1 cellular context compared by ENCODE assay signal in genomic region chr17:81034779-81035388, GRCh38.
A peak's percentile ranks its signal among the peaks of the same experiment; 100 is the strongest.
TF ChIP-seq lines count a peak whose summit lies in the region.

BAIAP2 (plus strand) TSS chr17:81035151; CDS start chr17:81035255, 104 bp downstream.

TF ChIP-seq in HEK293, 187 proteins besides CTCF, POLR2A, EP300 and RAD21 (continued from another document):
- TF ChIP-seq ZNF148 (tag by site-specific recombination; IDR thresholded peaks at IDR 0.05; ENCODE audit: borderline replicate concordance) (no peak), GLIS1 (tag by site-specific recombination; IDR thresholded peaks at IDR 0.05) (no peak), ZNF221 (tag by site-specific recombination; IDR thresholded peaks at IDR 0.05; ENCODE audit: borderline replicate concordance) (no peak), ZNF658 (tag by site-specific recombination; IDR thresholded peaks at IDR 0.05) (no peak), ZNF624 (tag by site-specific recombination; IDR thresholded peaks at IDR 0.05) (no peak), ZNF621 (tag by site-specific recombination; IDR thresholded peaks at IDR 0.05) (no peak), BCL11B (tag by site-specific recombination; IDR thresholded peaks at IDR 0.05; ENCODE audit: low read depth) (no peak), YY2 (tag by site-specific recombination; IDR thresholded peaks at IDR 0.05) (no peak), ZNF747 (tag by site-specific recombination; IDR thresholded peaks at IDR 0.05) (no peak), ZNF768 (tag by site-specific recombination; IDR thresholded peaks at IDR 0.05) (no peak), KLF16 (tag by site-specific recombination; IDR thresholded peaks at IDR 0.05) (peak; percentile 67), ZNF555 (tag by site-specific recombination; conservative IDR thresholded peaks at IDR 0.05) (no peak), ZNF529 (tag by site-specific recombination; IDR thresholded peaks at IDR 0.05; ENCODE audit: insufficient replicate concordance) (no peak), ZNF785 (tag by site-specific recombination; IDR thresholded peaks at IDR 0.05) (no peak), ZNF19 (tag by site-specific recombination; IDR thresholded peaks at IDR 0.05; ENCODE audit: low read depth) (no peak), ZNF223 (tag by site-specific recombination; IDR thresholded peaks at IDR 0.05) (no peak), ZNF157 (tag by site-specific recombination; IDR thresholded peaks at IDR 0.05) (no peak), SCRT1 (tag by site-specific recombination; IDR thresholded peaks at IDR 0.05; ENCODE audit: borderline replicate concordance) (no peak), ZNF600 (tag by site-specific recombination; IDR thresholded peaks at IDR 0.05) (peak; percentile 48; the same call in 1 of the 2 replicates), ZNF777 (tag by site-specific recombination; IDR thresholded peaks at IDR 0.05; ENCODE audit: borderline replicate concordance) (no peak), SETDB1 (IDR thresholded peaks at IDR 0.05; ENCODE audit: insufficient read length, low read length) (no peak), ZBTB20 (tag by site-specific recombination; IDR thresholded peaks at IDR 0.05) (no peak; the same call in 1 of the 2 replicates), ZNF112 (tag by site-specific recombination; IDR thresholded peaks at IDR 0.05) (no peak), ZEB2 (tag by site-specific recombination; IDR thresholded peaks at IDR 0.05) (peak; percentile 39; the same call in 1 of the 2 replicates), ZNF335 (tag by site-specific recombination; conservative IDR thresholded peaks at IDR 0.05) (no peak), HOXD13 (CRISPR knock-in tag; IDR thresholded peaks at IDR 0.05; ENCODE audit: borderline replicate concordance) (no peak), ZNF175 (tag by site-specific recombination; IDR thresholded peaks at IDR 0.05) (no peak)
- TF ChIP-seq, protein P1, sequence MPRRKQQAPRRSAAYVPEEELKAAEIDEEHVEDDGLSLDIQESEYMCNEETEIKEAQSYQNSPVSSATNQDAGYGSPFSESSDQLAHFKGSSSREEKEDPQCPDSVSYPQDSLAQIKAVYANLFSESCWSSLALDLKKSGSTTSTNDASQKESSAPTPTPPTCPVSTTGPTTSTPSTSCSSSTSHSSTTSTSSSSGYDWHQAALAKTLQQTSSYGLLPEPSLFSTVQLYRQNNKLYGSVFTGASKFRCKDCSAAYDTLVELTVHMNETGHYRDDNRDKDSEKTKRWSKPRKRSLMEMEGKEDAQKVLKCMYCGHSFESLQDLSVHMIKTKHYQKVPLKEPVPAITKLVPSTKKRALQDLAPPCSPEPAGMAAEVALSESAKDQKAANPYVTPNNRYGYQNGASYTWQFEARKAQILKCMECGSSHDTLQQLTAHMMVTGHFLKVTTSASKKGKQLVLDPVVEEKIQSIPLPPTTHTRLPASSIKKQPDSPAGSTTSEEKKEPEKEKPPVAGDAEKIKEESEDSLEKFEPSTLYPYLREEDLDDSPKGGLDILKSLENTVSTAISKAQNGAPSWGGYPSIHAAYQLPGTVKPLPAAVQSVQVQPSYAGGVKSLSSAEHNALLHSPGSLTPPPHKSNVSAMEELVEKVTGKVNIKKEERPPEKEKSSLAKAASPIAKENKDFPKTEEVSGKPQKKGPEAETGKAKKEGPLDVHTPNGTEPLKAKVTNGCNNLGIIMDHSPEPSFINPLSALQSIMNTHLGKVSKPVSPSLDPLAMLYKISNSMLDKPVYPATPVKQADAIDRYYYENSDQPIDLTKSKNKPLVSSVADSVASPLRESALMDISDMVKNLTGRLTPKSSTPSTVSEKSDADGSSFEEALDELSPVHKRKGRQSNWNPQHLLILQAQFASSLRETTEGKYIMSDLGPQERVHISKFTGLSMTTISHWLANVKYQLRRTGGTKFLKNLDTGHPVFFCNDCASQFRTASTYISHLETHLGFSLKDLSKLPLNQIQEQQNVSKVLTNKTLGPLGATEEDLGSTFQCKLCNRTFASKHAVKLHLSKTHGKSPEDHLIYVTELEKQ (tag by site-specific recombination; IDR thresholded peaks at IDR 0.05; ENCODE audit: borderline replicate concordance), result peak; percentile 17; the same call in 1 of the 2 replicates
- TF ChIP-seq, protein P2, sequence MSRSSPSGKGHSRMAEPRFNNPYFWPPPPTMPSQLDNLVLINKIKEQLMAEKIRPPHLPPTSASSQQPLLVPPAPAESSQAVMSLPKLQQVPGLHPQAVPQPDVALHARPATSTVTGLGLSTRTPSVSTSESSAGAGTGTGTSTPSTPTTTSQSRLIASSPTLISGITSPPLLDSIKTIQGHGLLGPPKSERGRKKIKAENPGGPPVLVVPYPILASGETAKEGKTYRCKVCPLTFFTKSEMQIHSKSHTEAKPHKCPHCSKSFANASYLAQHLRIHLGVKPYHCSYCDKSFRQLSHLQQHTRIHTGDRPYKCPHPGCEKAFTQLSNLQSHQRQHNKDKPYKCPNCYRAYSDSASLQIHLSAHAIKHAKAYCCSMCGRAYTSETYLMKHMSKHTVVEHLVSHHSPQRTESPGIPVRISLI (tag by site-specific recombination; IDR thresholded peaks at IDR 0.05), result no peak
- TF ChIP-seq, protein P3, sequence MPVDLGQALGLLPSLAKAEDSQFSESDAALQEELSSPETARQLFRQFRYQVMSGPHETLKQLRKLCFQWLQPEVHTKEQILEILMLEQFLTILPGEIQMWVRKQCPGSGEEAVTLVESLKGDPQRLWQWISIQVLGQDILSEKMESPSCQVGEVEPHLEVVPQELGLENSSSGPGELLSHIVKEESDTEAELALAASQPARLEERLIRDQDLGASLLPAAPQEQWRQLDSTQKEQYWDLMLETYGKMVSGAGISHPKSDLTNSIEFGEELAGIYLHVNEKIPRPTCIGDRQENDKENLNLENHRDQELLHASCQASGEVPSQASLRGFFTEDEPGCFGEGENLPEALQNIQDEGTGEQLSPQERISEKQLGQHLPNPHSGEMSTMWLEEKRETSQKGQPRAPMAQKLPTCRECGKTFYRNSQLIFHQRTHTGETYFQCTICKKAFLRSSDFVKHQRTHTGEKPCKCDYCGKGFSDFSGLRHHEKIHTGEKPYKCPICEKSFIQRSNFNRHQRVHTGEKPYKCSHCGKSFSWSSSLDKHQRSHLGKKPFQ (tag by site-specific recombination; IDR thresholded peaks at IDR 0.05), result no peak
- TF ChIP-seq, protein P4, sequence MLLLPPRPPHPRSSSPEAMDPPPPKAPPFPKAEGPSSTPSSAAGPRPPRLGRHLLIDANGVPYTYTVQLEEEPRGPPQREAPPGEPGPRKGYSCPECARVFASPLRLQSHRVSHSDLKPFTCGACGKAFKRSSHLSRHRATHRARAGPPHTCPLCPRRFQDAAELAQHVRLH (tag by site-specific recombination; IDR thresholded peaks at IDR 0.05), result no peak
- TF ChIP-seq, protein P5, sequence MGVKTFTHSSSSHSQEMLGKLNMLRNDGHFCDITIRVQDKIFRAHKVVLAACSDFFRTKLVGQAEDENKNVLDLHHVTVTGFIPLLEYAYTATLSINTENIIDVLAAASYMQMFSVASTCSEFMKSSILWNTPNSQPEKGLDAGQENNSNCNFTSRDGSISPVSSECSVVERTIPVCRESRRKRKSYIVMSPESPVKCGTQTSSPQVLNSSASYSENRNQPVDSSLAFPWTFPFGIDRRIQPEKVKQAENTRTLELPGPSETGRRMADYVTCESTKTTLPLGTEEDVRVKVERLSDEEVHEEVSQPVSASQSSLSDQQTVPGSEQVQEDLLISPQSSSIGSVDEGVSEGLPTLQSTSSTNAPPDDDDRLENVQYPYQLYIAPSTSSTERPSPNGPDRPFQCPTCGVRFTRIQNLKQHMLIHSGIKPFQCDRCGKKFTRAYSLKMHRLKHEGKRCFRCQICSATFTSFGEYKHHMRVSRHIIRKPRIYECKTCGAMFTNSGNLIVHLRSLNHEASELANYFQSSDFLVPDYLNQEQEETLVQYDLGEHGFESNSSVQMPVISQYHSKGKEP (tag by site-specific recombination; IDR thresholded peaks at IDR 0.05), result 0 out of 2 replicates have a peak, but pooled peaks have one; percentile 19
- TF ChIP-seq, protein P6, sequence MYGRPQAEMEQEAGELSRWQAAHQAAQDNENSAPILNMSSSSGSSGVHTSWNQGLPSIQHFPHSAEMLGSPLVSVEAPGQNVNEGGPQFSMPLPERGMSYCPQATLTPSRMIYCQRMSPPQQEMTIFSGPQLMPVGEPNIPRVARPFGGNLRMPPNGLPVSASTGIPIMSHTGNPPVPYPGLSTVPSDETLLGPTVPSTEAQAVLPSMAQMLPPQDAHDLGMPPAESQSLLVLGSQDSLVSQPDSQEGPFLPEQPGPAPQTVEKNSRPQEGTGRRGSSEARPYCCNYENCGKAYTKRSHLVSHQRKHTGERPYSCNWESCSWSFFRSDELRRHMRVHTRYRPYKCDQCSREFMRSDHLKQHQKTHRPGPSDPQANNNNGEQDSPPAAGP (tag by site-specific recombination; IDR thresholded peaks at IDR 0.05), result peak; percentile 58; the same call in 1 of the 2 replicates
- TF ChIP-seq, protein P7, sequence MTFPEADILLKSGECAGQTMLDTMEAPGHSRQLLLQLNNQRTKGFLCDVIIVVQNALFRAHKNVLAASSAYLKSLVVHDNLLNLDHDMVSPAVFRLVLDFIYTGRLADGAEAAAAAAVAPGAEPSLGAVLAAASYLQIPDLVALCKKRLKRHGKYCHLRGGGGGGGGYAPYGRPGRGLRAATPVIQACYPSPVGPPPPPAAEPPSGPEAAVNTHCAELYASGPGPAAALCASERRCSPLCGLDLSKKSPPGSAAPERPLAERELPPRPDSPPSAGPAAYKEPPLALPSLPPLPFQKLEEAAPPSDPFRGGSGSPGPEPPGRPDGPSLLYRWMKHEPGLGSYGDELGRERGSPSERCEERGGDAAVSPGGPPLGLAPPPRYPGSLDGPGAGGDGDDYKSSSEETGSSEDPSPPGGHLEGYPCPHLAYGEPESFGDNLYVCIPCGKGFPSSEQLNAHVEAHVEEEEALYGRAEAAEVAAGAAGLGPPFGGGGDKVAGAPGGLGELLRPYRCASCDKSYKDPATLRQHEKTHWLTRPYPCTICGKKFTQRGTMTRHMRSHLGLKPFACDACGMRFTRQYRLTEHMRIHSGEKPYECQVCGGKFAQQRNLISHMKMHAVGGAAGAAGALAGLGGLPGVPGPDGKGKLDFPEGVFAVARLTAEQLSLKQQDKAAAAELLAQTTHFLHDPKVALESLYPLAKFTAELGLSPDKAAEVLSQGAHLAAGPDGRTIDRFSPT (tag by site-specific recombination; IDR thresholded peaks at IDR 0.05), result no peak
